Comparison of ENCODE assay signal across 9 cellular contexts in the genomic region with DNA sequence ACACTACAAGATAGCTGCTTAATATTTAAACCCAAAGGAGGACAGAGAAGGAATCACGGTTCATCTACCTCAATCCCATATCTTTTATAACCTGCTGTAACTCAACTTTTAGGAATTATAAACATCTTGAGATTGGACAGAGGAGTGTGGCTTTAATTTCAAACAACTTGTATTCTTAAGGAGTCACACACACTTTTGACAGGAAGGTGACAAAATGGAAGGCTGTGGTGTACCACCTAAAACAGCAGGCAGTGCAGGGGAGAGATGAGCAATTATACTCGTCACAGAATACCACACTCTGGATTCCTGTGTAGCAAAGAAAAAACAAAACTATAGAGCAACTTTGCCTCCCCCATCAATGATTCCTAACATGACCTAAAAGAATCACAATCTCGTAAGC.
DNase-seq lines count a peak whose midpoint lies in the region; ATAC-seq and TF ChIP-seq lines count a peak whose summit lies in the region.
"Had no signal": no experiment of that assay in that cellular context is flagged by ENCODE, and none has a peak within 500 bp of the region (broad histone marks: within the 10 kb centered on the region; RNA-seq: fewer than 3 reads in every experiment).

No MANE protein-coding gene starts in this region.

- no peaks in the 10 kb centered on the region; the same call in 1 of the 2 replicates for H3K4me1 ChIP-seq in Caco-2

- DNase-seq in Calu3 (no peak), NCI-H748 treated with DMSO at 0.1 percent for 48 hours (lab: John Stamatoyannopoulos, UW) (no peak), DMS79 treated with DMSO at 0.1 percent for 48 hours (lab: John Stamatoyannopoulos, UW) (no peak), HuH-7 (ENCODE audit: low spot score) (no peak), Caco-2 (no peak)
- peak; percentile 3 for DNase-seq in effector CD8-positive, alpha-beta T cell (lab: John Stamatoyannopoulos, UW)

- ATAC-seq in GM21381 (IDR thresholded peaks at IDR 0.05; ENCODE audit: unreplicated experiment) = peak; percentile 73

- H3K4me3 Mint-ChIP-seq in Calu3 (ENCODE audit: low read depth, unreplicated experiment) (peak overlapping the region; percentile 52), IgD-negative memory B cell (peak overlapping the region in 3 of 4 donors; percentile 60 to 87 (median 83)), Caco-2 (ENCODE audit: unreplicated experiment) (no peak overlapping the region)

- H3K36me3 Mint-ChIP-seq in Calu3 (ENCODE audit: insufficient read depth, unreplicated experiment) (no peaks in the 10 kb centered on the region), IgD-negative memory B cell (no peaks in the 10 kb centered on the region), Caco-2 (ENCODE audit: insufficient read depth, unreplicated experiment) (no peaks in the 10 kb centered on the region)

- no peak overlapping the region for H3K4me3 ChIP-seq in Caco-2 (ENCODE audit: low read depth, low read length)
- H3K4me3 ChIP-seq: cardiac muscle cell had no signal

- CTCF ChIA-PET in Calu3 (lab: Charles Lee) = interaction anchor here (0.6 to 0.7 kb wide), 3 partner anchors 37 to 699 kb away, joined by 3 to 5 read pairs (median 3); no protein-coding TSS in a partner anchor
- CTCF ChIA-PET in Caco-2 (lab: Charles Lee) = no interaction called here

- no peaks in the 10 kb centered on the region for H3K9me3 ChIP-seq in Caco-2

- no peaks in the 10 kb centered on the region for H3K36me3 ChIP-seq in Caco-2 (ENCODE audit: control insufficient read depth, insufficient read depth, low read length)
- H3K36me3 ChIP-seq: cardiac muscle cell had no signal

- BruUV-seq in Calu3 (replicated peaks; lab: Mats Ljungman, UMichigan) = no TSS peak
- no TSS peak for BruUV-seq in Caco-2 (replicated peaks; lab: Mats Ljungman, UMichigan)

- POLR2A ChIA-PET in Caco-2 (lab: Charles Lee) = no interaction called here

- intact Hi-C loops in Calu3 (cut with micrococcal nuclease; ENCODE audit: unreplicated experiment) = loop anchor here (10.0 kb wide), 1 partner anchor 190 kb away; no protein-coding TSS in a partner anchor
- intact Hi-C loops in Caco-2 (cut with micrococcal nuclease; ENCODE audit: unreplicated experiment) = no loop called here

- H3K27me3 Mint-ChIP-seq in Calu3 (ENCODE audit: unreplicated experiment) (no peaks in the 10 kb centered on the region), IgD-negative memory B cell (no peaks in the 10 kb centered on the region), Caco-2 (ENCODE audit: insufficient read depth, unreplicated experiment) (no peaks in the 10 kb centered on the region)

- peak overlapping the region; percentile 20 for H3K27ac Mint-ChIP-seq in Calu3 (ENCODE audit: unreplicated experiment)
- peak overlapping the region in 2 of 3 donors; percentile 49 to 59 for H3K27ac Mint-ChIP-seq in IgD-negative memory B cell
- no peak overlapping the region for H3K27ac Mint-ChIP-seq in Caco-2 (ENCODE audit: unreplicated experiment)

- H3K4me1 Mint-ChIP-seq in Calu3 (ENCODE audit: low read depth, unreplicated experiment) (peaks cover 46% of the 10 kb centered on the region), IgD-negative memory B cell (peaks cover 35 to 51% (median 46%) of the 10 kb centered on the region in 3 donors), Caco-2 (ENCODE audit: low read depth, unreplicated experiment) (peaks cover 11% of the 10 kb centered on the region)

- TF ChIP-seq CTCF in Calu3 (IDR thresholded peaks at IDR 0.05; ENCODE audit: unreplicated experiment) (no peak), Caco-2 (IDR thresholded peaks at IDR 0.05; ENCODE audit: insufficient read depth in 1 of 2, low read depth in 1 of 2, low read length in 1 of 2, severe bottlenecking in 1 of 2, unreplicated experiment in 1 of 2) (no peak)

- H3K9me3 Mint-ChIP-seq in Calu3 (ENCODE audit: low read depth, unreplicated experiment) = no peaks in the 10 kb centered on the region
- no peaks in the 10 kb centered on the region for H3K9me3 Mint-ChIP-seq in IgD-negative memory B cell
- no peaks in the 10 kb centered on the region for H3K9me3 Mint-ChIP-seq in Caco-2 (ENCODE audit: unreplicated experiment)

- H3K27me3 ChIP-seq in Caco-2 (replicated peaks; ENCODE audit: control insufficient read depth, insufficient read depth, low read length) = no peaks in the 10 kb centered on the region
- H3K27me3 ChIP-seq: cardiac muscle cell had no signal
